ENCODE assay signal across 1 cellular context in the genomic region with DNA sequence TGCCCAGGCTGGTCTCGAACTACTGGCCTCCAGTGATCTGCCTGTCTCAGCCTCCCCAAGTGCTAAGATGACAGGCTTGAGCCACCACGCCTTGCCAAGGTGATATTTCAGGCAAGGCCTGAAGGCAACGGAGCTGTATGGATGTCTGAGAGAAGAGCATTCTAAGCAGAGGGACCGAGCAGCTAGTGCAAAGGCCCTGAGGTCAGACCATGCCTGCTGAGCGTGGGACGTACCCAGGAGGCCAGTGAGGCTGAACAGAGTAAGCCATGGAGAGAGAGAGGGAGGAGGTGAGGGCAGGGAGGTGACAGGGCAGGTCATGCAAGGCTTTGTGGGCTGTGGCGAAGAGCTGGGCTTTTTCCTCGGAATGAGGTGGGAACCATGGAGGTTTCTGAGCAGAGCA.
TF ChIP-seq lines count a peak whose summit lies in the region.

No MANE protein-coding gene starts in this region.

TF ChIP-seq in H1, 55 proteins besides CTCF, POLR2A, EP300 and RAD21:
- no peak for TF ChIP-seq TEAD4 (IDR thresholded peaks at IDR 0.05; ENCODE audit: low read depth, low read length)
